In the genomic region with DNA sequence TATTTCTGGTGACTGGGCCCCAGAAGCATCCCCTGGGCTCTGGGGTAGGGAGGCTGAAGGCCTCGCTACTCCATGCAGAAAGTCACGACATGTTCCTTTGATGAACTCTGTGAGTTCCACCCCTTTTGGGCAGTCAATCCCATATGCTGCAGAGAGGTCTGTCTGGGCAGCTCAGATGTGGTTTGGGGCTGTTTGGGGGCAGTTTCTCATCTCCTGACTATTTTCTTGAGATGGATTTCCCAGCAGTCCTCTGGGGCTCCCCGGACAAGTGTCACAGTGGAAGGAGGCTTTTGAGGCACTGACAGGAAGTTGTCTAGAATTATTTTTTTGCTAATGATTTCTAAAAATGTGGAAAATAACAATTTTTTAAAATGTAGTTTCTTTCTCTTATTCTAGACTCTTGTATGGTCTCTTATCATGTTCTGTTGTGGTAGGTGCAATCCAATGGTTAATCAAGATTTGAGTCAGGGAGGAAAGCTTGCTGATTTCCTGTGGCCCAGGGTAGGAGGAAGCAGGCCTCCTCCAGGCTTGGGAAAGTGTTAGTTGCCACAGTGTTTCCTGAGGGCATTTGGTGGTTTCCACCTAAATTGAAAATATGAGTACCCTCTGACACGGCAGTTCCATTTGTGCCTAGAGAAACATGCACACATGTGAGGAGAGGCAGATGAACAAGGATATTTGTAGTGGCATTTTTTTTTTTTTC, we compare ENCODE assay signal across 9 cellular contexts. TPM values are rescaled to one million over a fixed set of nuclear protein-coding genes. Genes with fewer than 3 reads are reported as not detected.
DNase-seq lines count a peak whose midpoint lies in the region; ATAC-seq lines count a peak whose summit lies in the region.
"Had no signal": no experiment of that assay in that cellular context is flagged by ENCODE, and none has a peak within 500 bp of the region (broad histone marks: within the 10 kb centered on the region; RNA-seq: fewer than 3 reads in every experiment).

No MANE protein-coding gene starts in this region.

- no peaks in the 10 kb centered on the region for H3K27me3 ChIP-seq in BLaER1

- no peaks in the 10 kb centered on the region for H3K9me3 ChIP-seq in BLaER1

- peak overlapping the region; percentile 63 for H3K27ac ChIP-seq in BLaER1

- peaks cover 59% of the 10 kb centered on the region for H3K4me1 Mint-ChIP-seq in activated CD4-positive, alpha-beta memory T cell treated with anti-CD3 and anti-CD28 coated beads, Interleukin-2, amount 10 ng/mL, durations not matched to agents 7 days and 5 days

- POLR2A ChIA-PET in activated CD4-positive, alpha-beta memory T cell treated with anti-CD3 and anti-CD28 coated beads, Interleukin-2, amount 10 ng/mL, durations not matched to agents 7 days and 5 days (lab: Charles Lee): interaction anchor here (0.6 to 2.1 kb wide), 7 partner anchors 10 to 112 kb away, joined by 3 to 9 read pairs (median 3); a partner anchor contains a TSS

- H3K9ac ChIP-seq in BLaER1: peak overlapping the region; percentile 21; the same call in 1 of the 2 replicates

- H3K27ac Mint-ChIP-seq in activated CD4-positive, alpha-beta memory T cell treated with anti-CD3 and anti-CD28 coated beads, Interleukin-2, amount 10 ng/mL, durations not matched to agents 7 days and 5 days: peak overlapping the region; percentile 72

- DNase-seq in activated CD4-positive, alpha-beta memory T cell treated with anti-CD3 and anti-CD28 coated beads, Interleukin-2, amount 10 ng/mL, durations not matched to agents 7 days and 5 days: peak; percentile 52
- DNase-seq in iris pigment epithelial cell (ENCODE audit: low read depth) (peak; percentile 30), NCI-H69 (lab: John Stamatoyannopoulos, UW) (no peak)
- DNase-seq in NK-92 treated with Interleukin-12 subunit alpha and Interleukin-12 subunit beta, amount 100 ng/mL, for 24 hours (lab: John Stamatoyannopoulos, UW): no peak
- DNase-seq: NCI-H1930 had no signal

- no peaks in the 10 kb centered on the region for H4K20me1 ChIP-seq in BLaER1

- no peaks in the 10 kb centered on the region for H3K36me3 ChIP-seq in BLaER1

- H3K27me3 Mint-ChIP-seq in activated CD4-positive, alpha-beta memory T cell treated with anti-CD3 and anti-CD28 coated beads, Interleukin-2, amount 10 ng/mL, durations not matched to agents 7 days and 5 days: no peaks in the 10 kb centered on the region

- CTCF ChIA-PET in activated CD4-positive, alpha-beta memory T cell treated with anti-CD3 and anti-CD28 coated beads, Interleukin-2, amount 10 ng/mL, durations not matched to agents 7 days and 5 days (lab: Charles Lee): interaction anchor here (0.6 to 1.8 kb wide), 3 partner anchors 15 to 56 kb away, joined by 3 to 4 read pairs (median 3); no protein-coding TSS in a partner anchor

- peaks cover 74% of the 10 kb centered on the region for H3K4me1 ChIP-seq in BLaER1

- peak overlapping the region; percentile 6 for H3K4me3 Mint-ChIP-seq in activated CD4-positive, alpha-beta memory T cell treated with anti-CD3 and anti-CD28 coated beads, Interleukin-2, amount 10 ng/mL, durations not matched to agents 7 days and 5 days

- peaks cover 19% of the 10 kb centered on the region for H3K36me3 Mint-ChIP-seq in activated CD4-positive, alpha-beta memory T cell treated with anti-CD3 and anti-CD28 coated beads, Interleukin-2, amount 10 ng/mL, durations not matched to agents 7 days and 5 days (ENCODE audit: low read depth)

- H3K4me2 ChIP-seq in BLaER1: peak overlapping the region; percentile 78

- no peaks in the 10 kb centered on the region for H3K9me3 Mint-ChIP-seq in activated CD4-positive, alpha-beta memory T cell treated with anti-CD3 and anti-CD28 coated beads, Interleukin-2, amount 10 ng/mL, durations not matched to agents 7 days and 5 days

- ATAC-seq in HG02610 (IDR thresholded peaks at IDR 0.05; ENCODE audit: unreplicated experiment) (peak; percentile 35), HG03565 (IDR thresholded peaks at IDR 0.05; ENCODE audit: unreplicated experiment) (no peak), HG02970 (IDR thresholded peaks at IDR 0.05; ENCODE audit: low FRiP score, unreplicated experiment) (no peak)

- H3K4me3 ChIP-seq in BLaER1: no peak overlapping the region

RNA-seq across cellular contexts. Expression of a gene that starts 19.9 kb away (rescaled TPM):
- total RNA-seq in activated CD4-positive, alpha-beta memory T cell treated with anti-CD3 and anti-CD28 coated beads, Interleukin-2, amount 10 ng/mL, durations not matched to agents 7 days and 5 days: 10 to 100 TPM; 57.1 to 59.5 TPM

Comparison
In these comparisons a context has a peak if more than half of its experiments do, and no peak if none do; other contexts are left out.
1. DNase-seq: peak in activated CD4-positive, alpha-beta memory T cell treated with anti-CD3 and anti-CD28 coated beads, Interleukin-2, amount 10 ng/mL, durations not matched to agents 7 days and 5 days (single experiment) and iris pigment epithelial cell (single experiment); none in NCI-H69 (single experiment) and NK-92 treated with Interleukin-12 subunit alpha and Interleukin-12 subunit beta, amount 100 ng/mL, for 24 hours (single experiment).